15 cellular contexts compared by ENCODE assay signal in genomic region chr11:19920982-19921381, GRCh38.
"Had no signal": no experiment of that assay in that cellular context is flagged by ENCODE, and none has a peak within 500 bp of the region (broad histone marks: within the 10 kb centered on the region; RNA-seq: fewer than 3 reads in every experiment).

No MANE protein-coding gene starts in this region.

- H3K79me2 ChIP-seq: hepatocyte had no signal

- H3K27ac ChIP-seq: hepatocyte, neutrophil, right atrium auricular region, upper lobe of left lung had no signal

- ATAC-seq: left lobe of liver; naive thymus-derived CD4-positive, alpha-beta T cell; stimulated activated memory B cell treated with anti-CD40 and anti-IgM and Interleukin-4, amounts not matched to agents 10 μg/mL and 1 μg/mL and 100 μg/mL, for 72 hours had no signal

- H3K4me2 ChIP-seq: hepatocyte had no signal

- H2AFZ ChIP-seq: hepatocyte had no signal

- H3K9me3 ChIP-seq: neutrophil, right atrium auricular region, upper lobe of left lung had no signal

- H3K4me1 ChIP-seq: right atrium auricular region had no signal

- H3K27me3 ChIP-seq: hepatocyte, right atrium auricular region, upper lobe of left lung had no signal

- DNase-seq: activated CD4-positive, CD25-positive, alpha-beta regulatory T cell treated with anti-CD3 and anti-CD28 coated beads, Interleukin-2, amount 50 U/mL, for 72 hours; activated naive CD4-positive, alpha-beta T cell treated with anti-CD3 and anti-CD28 coated beads, Interleukin-2, amount 50 U/mL, for 16 hours; endodermal cell; erythroblast; islet precursor cell; naive thymus-derived CD4-positive, alpha-beta T cell; SHP77 treated with DMSO at 0.1 percent for 48 hours; stimulated activated CD4-positive, alpha-beta T cell treated with anti-CD3 and anti-CD28 coated beads, Interleukin-2, amount 100 ng/mL, for 48 hours; T-helper 2 cell; upper lobe of left lung had no signal

- H3K36me3 ChIP-seq: neutrophil, right atrium auricular region had no signal

- H3K4me3 ChIP-seq: hepatocyte, right atrium auricular region, upper lobe of left lung had no signal
